ENCODE assay signal across 11 cellular contexts in genomic region chr5:142772766-142773293, GRCh38. TPM values are rescaled to one million over a fixed set of nuclear protein-coding genes. Genes with fewer than 3 reads are reported as not detected.
A peak's percentile ranks its signal among the peaks of the same experiment; 100 is the strongest.
DNase-seq lines count a peak whose midpoint lies in the region; ATAC-seq and TF ChIP-seq lines count a peak whose summit lies in the region.
"Had no signal": no experiment of that assay in that cellular context is flagged by ENCODE, and none has a peak within 500 bp of the region (broad histone marks: within the 10 kb centered on the region; RNA-seq: fewer than 3 reads in every experiment).

No MANE protein-coding gene starts in this region.

- peak overlapping the region; percentile 26 to 84 for H3K9ac ChIP-seq in colonic mucosa (ENCODE audit: low read depth in 2 of 2, low read length in 2 of 2)

- no peak for ATAC-seq in foreskin keratinocyte
- ATAC-seq: T-helper 17 cell had no signal

- H3K27ac ChIP-seq in colonic mucosa (no peak overlapping the region), foreskin keratinocyte (no peak overlapping the region)

- H3K27ac Mint-ChIP-seq in CD14-positive monocyte = peak overlapping the region in 6 of 7 donors; percentile 18 to 98 (median 88)
- H3K27ac Mint-ChIP-seq: T-helper 17 cell had no signal

- peaks cover 0 to 2% (median 0%) of the 10 kb centered on the region in 7 donors for H3K9me3 Mint-ChIP-seq in CD14-positive monocyte

- TF ChIP-seq CTCF in CD14-positive monocyte (IDR thresholded peaks at IDR 0.05) (no peak), colonic mucosa (IDR thresholded peaks at IDR 0.05) (no peak), foreskin keratinocyte (conservative IDR thresholded peaks at IDR 0.05) (no peak)

- intact Hi-C loops in CD14-positive monocyte (cut with micrococcal nuclease) (loop anchor here (5.0 kb wide), 4 partner anchors 34 to 64 kb away; no protein-coding TSS in a partner anchor), colonic mucosa (cut with DNase I) (loop anchor here (5.0 kb wide), 1 partner anchor 94 kb away; no protein-coding TSS in a partner anchor)

- no peaks in the 10 kb centered on the region for H3K36me3 ChIP-seq in colonic mucosa

- H3K36me3 Mint-ChIP-seq in CD14-positive monocyte = peaks cover 16 to 35% of the 10 kb centered on the region in 2 donors

- H3K4me3 ChIP-seq in colonic mucosa = peak overlapping the region; percentile 86

- peak overlapping the region; percentile 99 to 100 for H3K4me3 Mint-ChIP-seq in CD14-positive monocyte

- H3K4me1 ChIP-seq in colonic mucosa (peaks cover 11% of the 10 kb centered on the region), foreskin keratinocyte (no peaks in the 10 kb centered on the region)

- H3K9me3 ChIP-seq in colonic mucosa = no peaks in the 10 kb centered on the region

- H3K4me1 Mint-ChIP-seq in CD14-positive monocyte = peaks cover 75% of the 10 kb centered on the region

- no peaks in the 10 kb centered on the region for H3K27me3 Mint-ChIP-seq in CD14-positive monocyte (ENCODE audit: low read depth in 3 of 3)

- H3K27me3 ChIP-seq in colonic mucosa (no peaks in the 10 kb centered on the region), foreskin keratinocyte (no peaks in the 10 kb centered on the region)

- DNase-seq in CD14-positive monocyte (ENCODE audit: low spot score) (no peak), HCEC 1CT (peak; percentile 20), colonic mucosa (no peak), myocyte (ENCODE audit: low read depth) (peak; percentile 20), A172 (ENCODE audit: low spot score) (no peak), foreskin keratinocyte (no peak), OCI-M1 (lab: John Stamatoyannopoulos, UW) (no peak), NCI-H2029 (lab: John Stamatoyannopoulos, UW) (no peak)
- DNase-seq: activated CD4-positive, alpha-beta T cell treated with anti-CD3 and anti-CD28 coated beads for 4 hours; H7; T-helper 17 cell had no signal

RNA-seq across cellular contexts. Expression of gene ARHGAP26, which starts 2.7 kb away (rescaled TPM):
- polyA plus RNA-seq in CD14-positive monocyte (10 to 100 TPM; 26.5 to 28.7 TPM), foreskin keratinocyte (5.1 and 5.3 TPM in 2 replicates)
- total RNA-seq in colonic mucosa (10 to 100 TPM; 59.1 to 74.0 TPM), myocyte (2.4 and 2.8 TPM in 2 replicates), foreskin keratinocyte (6.8 and 9.3 TPM in 2 replicates)
- 4.4 TPM for polyA plus RNA-seq in myocyte (2012)
- 1.6 and 3.8 TPM in 2 replicates for total RNA-seq in A172 (2014; rRNA removed; shearing (Covaris generic))

Comparison
In these comparisons a context has a peak if more than half of its experiments do, and no peak if none do; other contexts are left out.
1. DNase-seq: peak in HCEC 1CT (single experiment) and myocyte (single experiment); none in CD14-positive monocyte (single experiment), colonic mucosa (single experiment), A172 (single experiment), foreskin keratinocyte (0 of 2), OCI-M1 (single experiment) and NCI-H2029 (single experiment).